8 cellular contexts compared by ENCODE assay signal in genomic region chr13:25468330-25469178, GRCh38.
A peak's percentile ranks its signal among the peaks of the same experiment; 100 is the strongest.
DNase-seq lines count a peak whose midpoint lies in the region; ATAC-seq and TF ChIP-seq lines count a peak whose summit lies in the region.

No MANE protein-coding gene starts in this region.

- no peaks in the 10 kb centered on the region for H3K9me3 ChIP-seq in cardiac muscle cell (ENCODE audit: low read depth)
- no peaks in the 10 kb centered on the region for H3K9me3 ChIP-seq in NT2/D1 (ENCODE audit: insufficient read depth, low read length)
- H3K9me3 ChIP-seq in suprapubic skin, result no peaks in the 10 kb centered on the region

- peak overlapping the region; percentile 16 for H3K4me3 ChIP-seq in cardiac muscle cell
- peak overlapping the region; percentile 43 for H3K4me3 ChIP-seq in NT2/D1 (ENCODE audit: insufficient read length, low read depth)
- H3K4me3 ChIP-seq in suprapubic skin, result peak overlapping the region; percentile 16

- ATAC-seq in sciatic nerve (no peak), HG03135 (IDR thresholded peaks at IDR 0.05; ENCODE audit: unreplicated experiment) (no peak), left ventricle myocardium superior (no peak)

- H3K4me1 ChIP-seq in cardiac muscle cell (ENCODE audit: low read depth) (no peaks in the 10 kb centered on the region), NT2/D1 (ENCODE audit: insufficient read depth, insufficient read length) (no peaks in the 10 kb centered on the region), suprapubic skin (peaks cover 5% of the 10 kb centered on the region)

- intact Hi-C loops in cardiac septum (cut with DNase I), result no loop called here
- intact Hi-C loops in sciatic nerve (cut with DNase I), result no loop called here
- intact Hi-C loops in left ventricle myocardium superior (cut with micrococcal nuclease), result no loop called here

- TF ChIP-seq CTCF in cardiac muscle cell (IDR thresholded peaks at IDR 0.05; ENCODE audit: low read depth, low read length), result no peak
- TF ChIP-seq CTCF in suprapubic skin (IDR thresholded peaks at IDR 0.05), result no peak

- DNase-seq in cardiac muscle cell (ENCODE audit: low read depth in 1 of 2, low spot score in 1 of 2) (peak; percentile 21 to 61), cardiac septum (ENCODE audit: low spot score) (no peak), NT2/D1 (ENCODE audit: low read depth, low spot score) (no peak), glomerular visceral epithelial cell (ENCODE audit: extremely low spot score) (peak; percentile 73), suprapubic skin (ENCODE audit: low spot score in 2 of 2) (no peak), sciatic nerve (ENCODE audit: low spot score) (no peak), left ventricle myocardium superior (no peak)

- TF ChIP-seq POLR2A in suprapubic skin (IDR thresholded peaks at IDR 0.05), result no peak

- no peak for TF ChIP-seq EP300 in suprapubic skin (IDR thresholded peaks at IDR 0.05)

- WGBS in suprapubic skin, result 43% methylated on average over 1 of the region's 75 CpGs

- H3K27ac ChIP-seq in cardiac muscle cell, result no peak overlapping the region
- H3K27ac ChIP-seq in suprapubic skin, result no peak overlapping the region

- H3K27me3 ChIP-seq in cardiac muscle cell (peaks cover 68% of the 10 kb centered on the region), NT2/D1 (ENCODE audit: insufficient read depth, insufficient read length) (peaks cover 36% of the 10 kb centered on the region), suprapubic skin (peaks cover 32% of the 10 kb centered on the region)

- H3K9ac ChIP-seq in NT2/D1 (ENCODE audit: insufficient read length, low read depth), result peak overlapping the region; percentile 70

- H3K36me3 ChIP-seq in cardiac muscle cell (no peaks in the 10 kb centered on the region), NT2/D1 (ENCODE audit: insufficient read depth, insufficient read length, low read length) (no peaks in the 10 kb centered on the region), suprapubic skin (no peaks in the 10 kb centered on the region)

Comparison
In these comparisons a context has a peak if more than half of its experiments do, and no peak if none do; other contexts are left out.
1. DNase-seq: peak in cardiac muscle cell (2 of 2) and glomerular visceral epithelial cell (single experiment); none in cardiac septum (single experiment), NT2/D1 (single experiment), suprapubic skin (0 of 2), sciatic nerve (single experiment) and left ventricle myocardium superior (single experiment).
2. Peak in every context shown above with its lines, with median percentiles within 50 percentile points of each other: H3K4me3 ChIP-seq.